ENCODE assay signal across 12 cellular contexts in genomic region chr16:27217256-27217655, GRCh38. TPM values are rescaled to one million over a fixed set of nuclear protein-coding genes. Genes with fewer than 3 reads are reported as not detected.
DNase-seq lines count a peak whose midpoint lies in the region; FAIRE-seq and TF ChIP-seq lines count a peak whose summit lies in the region.
"Had no signal": no experiment of that assay in that cellular context is flagged by ENCODE, and none has a peak within 500 bp of the region (broad histone marks: within the 10 kb centered on the region; RNA-seq: fewer than 3 reads in every experiment).

No MANE protein-coding gene starts in this region.

- H3K9me3 ChIP-seq in neural progenitor cell (ENCODE audit: low read depth) (no peaks in the 10 kb centered on the region), testis (no peaks in the 10 kb centered on the region), small intestine (ENCODE audit: control insufficient read depth, low read depth) (no peaks in the 10 kb centered on the region)
- H3K9me3 ChIP-seq: HAP-1 had no signal

- FAIRE-seq in small intestine (lab: Jason Lieb, UNC) (no peak), GM12891 (lab: Jason Lieb, UNC) (no peak)

- H4K20me1 ChIP-seq in neural progenitor cell (ENCODE audit: low read depth): no peaks in the 10 kb centered on the region

- no peak overlapping the region for H3K27ac ChIP-seq in neural progenitor cell
- no peak overlapping the region for H3K27ac ChIP-seq in testis
- no peak overlapping the region for H3K27ac ChIP-seq in small intestine (ENCODE audit: low read depth in 1 of 2, low read length in 1 of 2)

- no peak overlapping the region for H3K4me2 ChIP-seq in neural progenitor cell

- no peaks in the 10 kb centered on the region for H3F3A ChIP-seq in neural progenitor cell (ENCODE audit: low read depth)

- H3K4me3 Mint-ChIP-seq in glutamatergic neuron (ENCODE audit: unreplicated experiment) (no peak overlapping the region), neural progenitor cell (no peak overlapping the region)
- H3K4me3 Mint-ChIP-seq: CD8-positive, alpha-beta T cell; T-helper 17 cell had no signal

- TF ChIP-seq POLR2A in testis (IDR thresholded peaks at IDR 0.05) (no peak), GM12891 (IDR thresholded peaks at IDR 0.05; ENCODE audit: low read depth, low read length) (no peak)

- H3K36me3 Mint-ChIP-seq in glutamatergic neuron (ENCODE audit: unreplicated experiment): peaks cover 9% of the 10 kb centered on the region
- H3K36me3 Mint-ChIP-seq in neural progenitor cell: peaks cover 4% of the 10 kb centered on the region

- H3K27me3 Mint-ChIP-seq in glutamatergic neuron (ENCODE audit: unreplicated experiment) (peaks cover 9% of the 10 kb centered on the region), neural progenitor cell (ENCODE audit: insufficient read depth, low read depth) (peaks cover 2% of the 10 kb centered on the region)
- H3K27me3 Mint-ChIP-seq: T-helper 17 cell had no signal

- H3K9ac ChIP-seq in neural progenitor cell: no peak overlapping the region

- H3K36me3 ChIP-seq in neural progenitor cell (no peaks in the 10 kb centered on the region), testis (ENCODE audit: low read depth, missing control alignments) (no peaks in the 10 kb centered on the region), small intestine (ENCODE audit: control insufficient read depth in 2 of 2, insufficient read depth in 2 of 2, low read length in 2 of 2) (peaks cover 0 to 2% of the 10 kb centered on the region in 2 donors)
- H3K36me3 ChIP-seq: HAP-1 had no signal

- 88 to 89% methylated on average over 10 of the region's 10 CpGs for WGBS in testis, 2 donors
- 76 to 77% (median 77%) methylated on average over 10 of the region's 10 CpGs for WGBS in small intestine, 3 donors

- peak; percentile 69 for DNase-seq in ELF-1 (ENCODE audit: low read depth, low spot score)
- DNase-seq in amniotic stem cell (lab: John Stamatoyannopoulos, UW): peak; percentile 33
- DNase-seq in glutamatergic neuron: no peak
- DNase-seq in neural progenitor cell (ENCODE audit: low spot score): peak; percentile 36
- no peak for DNase-seq in testis
- no peak for DNase-seq in small intestine
- no peak for DNase-seq in NCI-H748 (lab: John Stamatoyannopoulos, UW; ENCODE audit: unreplicated experiment)
- no peak for DNase-seq in GM12891 (ENCODE audit: insufficient read length, low spot score)
- DNase-seq: CD8-positive, alpha-beta T cell; effector CD8-positive, alpha-beta T cell; T-helper 17 cell had no signal

- TF ChIP-seq CTCF in glutamatergic neuron (IDR thresholded peaks at IDR 0.05; ENCODE audit: partially characterized antibody, unreplicated experiment) (no peak), neural progenitor cell (IDR thresholded peaks at IDR 0.05) (no peak), testis (IDR thresholded peaks at IDR 0.05) (no peak)

- H3K27me3 ChIP-seq in neural progenitor cell: no peaks in the 10 kb centered on the region
- H3K27me3 ChIP-seq in testis: no peaks in the 10 kb centered on the region
- no peaks in the 10 kb centered on the region for H3K27me3 ChIP-seq in small intestine (ENCODE audit: control insufficient read depth in 2 of 2, insufficient read depth in 2 of 2, low read length in 2 of 2)

- H3K79me2 ChIP-seq in neural progenitor cell (ENCODE audit: low read depth): no peaks in the 10 kb centered on the region

- peaks cover 7% of the 10 kb centered on the region for H3K9me3 Mint-ChIP-seq in glutamatergic neuron (ENCODE audit: unreplicated experiment)
- no peaks in the 10 kb centered on the region for H3K9me3 Mint-ChIP-seq in neural progenitor cell
- H3K9me3 Mint-ChIP-seq: CD8-positive, alpha-beta T cell had no signal

- peak overlapping the region; percentile 42 for H3K27ac Mint-ChIP-seq in glutamatergic neuron (ENCODE audit: unreplicated experiment)
- H3K27ac Mint-ChIP-seq in neural progenitor cell: peak overlapping the region; percentile 74
- H3K27ac Mint-ChIP-seq: CD8-positive, alpha-beta T cell; T-helper 17 cell had no signal

- H2AFZ ChIP-seq in neural progenitor cell (replicated peaks): no peak overlapping the region

- intact Hi-C loops in testis (cut with DNase I; ENCODE audit: low total_unique reads): no loop called here

- H3K4me1 Mint-ChIP-seq in glutamatergic neuron (ENCODE audit: low read depth, unreplicated experiment) (peaks cover 16% of the 10 kb centered on the region), neural progenitor cell (peaks cover 6% of the 10 kb centered on the region)

- H3K4me1 ChIP-seq in neural progenitor cell (no peaks in the 10 kb centered on the region), testis (no peaks in the 10 kb centered on the region), small intestine (ENCODE audit: control insufficient read depth in 2 of 2, insufficient read depth in 1 of 2, low read depth in 1 of 2, low read length in 1 of 2) (no peaks in the 10 kb centered on the region)
- H3K4me1 ChIP-seq: HAP-1 had no signal

- no peak overlapping the region for H3K4me3 ChIP-seq in neural progenitor cell
- H3K4me3 ChIP-seq in testis: no peak overlapping the region
- no peak overlapping the region for H3K4me3 ChIP-seq in small intestine (ENCODE audit: low read depth in 1 of 2, low read length in 2 of 2)
- H3K4me3 ChIP-seq: HAP-1 had no signal

TF ChIP-seq in GM12891, 5 proteins besides CTCF, POLR2A, EP300 and RAD21:
- no peak for TF ChIP-seq POU2F2 (IDR thresholded peaks at IDR 0.05; ENCODE audit: low read depth, low read length)
TF ChIP-seq in GM12891: peak in this region for 0.

RNA-seq across cellular contexts. Expression of gene KDM8, which starts 13.9 kb away (rescaled TPM):
- total RNA-seq in glutamatergic neuron (ENCODE audit: unreplicated experiment) (9.6 TPM), neural progenitor cell (ENCODE audit: low replicate concordance) (6.5 and 11.9 TPM in 2 replicates), testis (10 to 100 TPM in 1 of 2 donors, 1 to 10 TPM in 1; 8.3 to 14.7 TPM)
- polyA plus RNA-seq in testis (ENCODE audit: insufficient read depth, low read depth, low replicate concordance) (5.7 TPM), small intestine (100 to 1,000 TPM in 1 of 3 donors, 10 to 100 TPM in 1, 1 to 10 TPM in 1; 8.7 to 117 (median 67.6) TPM)
- 1.9 TPM for polyA plus RNA-seq in GM12891 (2012; ENCODE audit: low read depth, missing spikeins)

RNA-seq across cellular contexts. Expression of gene NSMCE1, which starts 51.3 kb away (rescaled TPM):
- total RNA-seq in glutamatergic neuron (ENCODE audit: unreplicated experiment) (32.7 TPM), neural progenitor cell (ENCODE audit: low replicate concordance) (44.6 and 83.4 TPM in 2 replicates), testis (10 to 100 TPM; 58.1 to 71.1 TPM)
- polyA plus RNA-seq in testis (ENCODE audit: insufficient read depth, low read depth, low replicate concordance) (135 TPM), small intestine (10 to 100 TPM; 37.8 to 66.1 (median 42.7) TPM)
- polyA plus RNA-seq in GM12891 (2012; ENCODE audit: low read depth, missing spikeins): 81.9 TPM

Comparison
In these comparisons a context has a peak if more than half of its experiments do, and no peak if none do; other contexts are left out.
1. DNase-seq: peak in ELF-1 (single experiment), amniotic stem cell (single experiment) and neural progenitor cell (single experiment); none in glutamatergic neuron (single experiment), testis (single experiment), small intestine (single experiment), NCI-H748 (single experiment) and GM12891 (single experiment).